In genomic region chr15:100026041-100026440, GRCh38 we compare ENCODE assay signal across 24 cellular contexts.
"Had no signal": no experiment of that assay in that cellular context is flagged by ENCODE, and none has a peak within 500 bp of the region (broad histone marks: within the 10 kb centered on the region; RNA-seq: fewer than 3 reads in every experiment).

No MANE protein-coding gene starts in this region.

- H3K27me3 ChIP-seq: heart left ventricle, left lung, pancreas, tibial nerve, uterus had no signal

- H3K9me3 ChIP-seq: pancreas, uterus had no signal

- H3K27ac ChIP-seq: heart left ventricle, left lung, lower lobe of right lung, pancreas, psoas muscle, skin epidermis, tibial nerve, uterus had no signal

- DNase-seq: heart left ventricle; hypothalamus; immature natural killer cell; kidney; left colon; left lung; lower lobe of right lung; mammary epithelial cell; mesendoderm; naive thymus-derived CD8-positive, alpha-beta T cell; nucleus accumbens; pancreas; psoas muscle; right cardiac atrium; stimulated activated CD4-positive, alpha-beta T cell treated with anti-CD3 and anti-CD28 coated beads, Interleukin-12 subunit alpha, Interleukin-12 subunit beta, amount 100 ng/mL, for 4 hours; stimulated activated CD4-positive, alpha-beta T cell treated with anti-CD3 and anti-CD28 coated beads, Interleukin-15, amount 100 ng/mL, for 24 hours; stimulated activated CD4-positive, alpha-beta T cell treated with anti-CD3 and anti-CD28 coated beads, Interleukin-4, amount 100 ng/mL, for 24 hours; stimulated activated naive CD4-positive, alpha-beta T cell; uterus had no signal

- H3K4me1 ChIP-seq: left lung, lower lobe of right lung, tibial nerve, uterus had no signal

- ATAC-seq: heart left ventricle; left colon; left lung; lower lobe of right lung; naive thymus-derived CD8-positive, alpha-beta T cell; pancreas; psoas muscle; right cardiac atrium; sciatic nerve; stimulated activated effector memory CD8-positive, alpha-beta T cell treated with anti-CD3 and anti-CD28 coated beads, Interleukin-12 subunit alpha, Interleukin-12 subunit beta, amount 100 ng/mL, for 72 hours had no signal

- FAIRE-seq: islet of Langerhans, kidney, pancreas had no signal

- H3K4me3 ChIP-seq: heart left ventricle, left lung, lower lobe of right lung, pancreas, psoas muscle, skin epidermis, tibial nerve, uterus had no signal

- H3K36me3 ChIP-seq: heart left ventricle, left lung, lower lobe of right lung, pancreas, tibial nerve, uterus had no signal
